ENCODE assay signal across 8 cellular contexts in genomic region chr5:150625831-150626746, GRCh38. TPM values are rescaled to one million over a fixed set of nuclear protein-coding genes. Genes with fewer than 3 reads are reported as not detected.
DNase-seq lines count a peak whose midpoint lies in the region; ATAC-seq, FAIRE-seq and TF ChIP-seq lines count a peak whose summit lies in the region.

No MANE protein-coding gene starts in this region.

- TF ChIP-seq CTCF in left ventricle myocardium inferior (IDR thresholded peaks at IDR 0.05; ENCODE audit: borderline replicate concordance) (no peak), type B pancreatic cell (conservative IDR thresholded peaks at IDR 0.05) (no peak)

- no peaks in the 10 kb centered on the region for H3K9me3 Mint-ChIP-seq in type B pancreatic cell

- H3K4me1 Mint-ChIP-seq in type B pancreatic cell (ENCODE audit: unreplicated experiment), result peaks cover 44% of the 10 kb centered on the region

- intact Hi-C loops in left ventricle myocardium inferior (cut with micrococcal nuclease), result no loop called here

- H2AFZ ChIP-seq in ACC112 (ENCODE audit: low read length, unreplicated experiment), result no peak overlapping the region

- peak; percentile 35 for ATAC-seq in GM21367 (IDR thresholded peaks at IDR 0.05; ENCODE audit: unreplicated experiment)
- ATAC-seq in HG03565 (IDR thresholded peaks at IDR 0.05; ENCODE audit: unreplicated experiment), result peak; percentile 33

- H3K79me2 ChIP-seq in ACC112 (ENCODE audit: control insufficient read depth, insufficient read depth, low read length, unreplicated experiment), result no peaks in the 10 kb centered on the region

- H3K36me3 ChIP-seq in ACC112 (ENCODE audit: insufficient read depth, low read length) (no peaks in the 10 kb centered on the region), left ventricle myocardium inferior (no peaks in the 10 kb centered on the region)

- peak overlapping the region; percentile 19 for H3K4me3 Mint-ChIP-seq in type B pancreatic cell

- H3K27ac ChIP-seq in ACC112 (ENCODE audit: low read depth, low read length), result no peak overlapping the region
- peak overlapping the region; percentile 99 for H3K27ac ChIP-seq in left ventricle myocardium inferior (replicated peaks)

- no peak overlapping the region for H3K27ac Mint-ChIP-seq in type B pancreatic cell

- no peaks in the 10 kb centered on the region for H3K9me3 ChIP-seq in left ventricle myocardium inferior (replicated peaks)

- DNase-seq in left ventricle myocardium inferior (no peak), type B pancreatic cell (ENCODE audit: extremely low spot score, unreplicated experiment) (no peak), T1000 (lab: John Stamatoyannopoulos, UW) (no peak), urothelium cell line (ENCODE audit: low spot score) (no peak), NCI-H146 treated with DMSO at 0.1 percent for 48 hours (lab: John Stamatoyannopoulos, UW; ENCODE audit: unreplicated experiment) (no peak)

- no peak for FAIRE-seq in urothelium cell line (lab: Jason Lieb, UNC)

- H3K27me3 Mint-ChIP-seq in type B pancreatic cell, result peaks cover 18% of the 10 kb centered on the region

- H3K36me3 Mint-ChIP-seq in type B pancreatic cell, result no peaks in the 10 kb centered on the region

- H3K4me1 ChIP-seq in ACC112 (ENCODE audit: control insufficient read depth, insufficient read depth, low read length, unreplicated experiment), result peaks cover 18% of the 10 kb centered on the region
- peaks cover 94% of the 10 kb centered on the region for H3K4me1 ChIP-seq in left ventricle myocardium inferior

- H3K27me3 ChIP-seq in ACC112 (ENCODE audit: insufficient read depth, low read length) (peaks cover 4% of the 10 kb centered on the region; the same call in 1 of the 2 replicates), left ventricle myocardium inferior (ENCODE audit: low read depth) (no peaks in the 10 kb centered on the region)

- peak overlapping the region; percentile 78; the same call in 1 of the 2 replicates for H3K4me3 ChIP-seq in ACC112 (ENCODE audit: low read depth, low read length)
- H3K4me3 ChIP-seq in left ventricle myocardium inferior, result peak overlapping the region; percentile 93

RNA-seq across cellular contexts. Expression of gene SYNPO, which starts 14.4 kb away (rescaled TPM):
- 715 TPM for total RNA-seq in left ventricle myocardium inferior
- total RNA-seq in type B pancreatic cell (ENCODE audit: low replicate concordance), result 2.8 and 24.5 TPM in 2 replicates

RNA-seq across cellular contexts. Expression of gene MYOZ3, which starts 35.0 kb away (rescaled TPM):
- total RNA-seq in left ventricle myocardium inferior (6.2 TPM), type B pancreatic cell (ENCODE audit: low replicate concordance) (0.17 and 6.1 TPM in 2 replicates)

Comparison
In these comparisons a context has a peak if more than half of its experiments do, and no peak if none do; other contexts are left out.
1. RNA of gene SYNPO, which starts 14.4 kb away (total RNA-seq): 715 TPM in left ventricle myocardium inferior (single experiment); 2.8 to 24.5 TPM in type B pancreatic cell; every median in the first group is over 10 times any median in the second.